Comparison of ENCODE assay signal across 16 cellular contexts in genomic region chr14:71583705-71584104, GRCh38.
A peak's percentile ranks its signal among the peaks of the same experiment; 100 is the strongest.
DNase-seq lines count a peak whose midpoint lies in the region; TF ChIP-seq lines count a peak whose summit lies in the region.
"Had no signal": no experiment of that assay in that cellular context is flagged by ENCODE, and none has a peak within 500 bp of the region (broad histone marks: within the 10 kb centered on the region; RNA-seq: fewer than 3 reads in every experiment).

No MANE protein-coding gene starts in this region.

- no peak for TF ChIP-seq CTCF in chondrocyte (IDR thresholded peaks at IDR 0.05)
- TF ChIP-seq CTCF in osteoblast (IDR thresholded peaks at IDR 0.05; ENCODE audit: extremely low read depth, low read depth, low read length) = no peak

- peak overlapping the region; percentile 90 for H3K27ac Mint-ChIP-seq in chondrocyte (ENCODE audit: unreplicated experiment)
- H3K27ac Mint-ChIP-seq: H9 had no signal

- peak overlapping the region; percentile 53; the same call in 1 of the 2 replicates for H3K27ac ChIP-seq in ACC112 (ENCODE audit: low read depth, low read length)
- peak overlapping the region; percentile 95 for H3K27ac ChIP-seq in osteoblast (ENCODE audit: low read depth, low read length)
- H3K27ac ChIP-seq in trophoblast cell (ENCODE audit: low read depth, low read length) = no peak overlapping the region

- H3K18ac ChIP-seq in trophoblast cell (ENCODE audit: low read length) = no peak overlapping the region

- H3K36me3 ChIP-seq in ACC112 (ENCODE audit: insufficient read depth, low read length) (peaks cover 13% of the 10 kb centered on the region; the same call in 1 of the 2 replicates), osteoblast (ENCODE audit: insufficient read depth, low read length) (no peaks in the 10 kb centered on the region), trophoblast cell (ENCODE audit: control insufficient read depth in 1 of 2, insufficient read depth in 2 of 2, low read length in 2 of 2) (peaks cover 0 to 3% of the 10 kb centered on the region in 2 experiments)
- H3K36me3 ChIP-seq: SJCRH30 had no signal

- H3K9me3 ChIP-seq in osteoblast (ENCODE audit: low read depth, low read length) = no peaks in the 10 kb centered on the region
- H3K9me3 ChIP-seq in trophoblast cell (ENCODE audit: insufficient read depth, low read depth, low read length) = no peaks in the 10 kb centered on the region
- H3K9me3 ChIP-seq: SJCRH30 had no signal

- no peak overlapping the region for H4K91ac ChIP-seq in trophoblast cell (ENCODE audit: low read depth, low read length)

- no peaks in the 10 kb centered on the region for H3K79me1 ChIP-seq in trophoblast cell (ENCODE audit: low read length)

- H3K9ac ChIP-seq in trophoblast cell (ENCODE audit: low read length) = no peak overlapping the region

- H4K12ac ChIP-seq in trophoblast cell (ENCODE audit: low read depth, low read length) = no peak overlapping the region

- H3K14ac ChIP-seq in trophoblast cell (ENCODE audit: low read length) = no peak overlapping the region

- H2AFZ ChIP-seq in ACC112 (ENCODE audit: low read length, unreplicated experiment) (no peak overlapping the region), osteoblast (ENCODE audit: low read length) (no peak overlapping the region), trophoblast cell (ENCODE audit: insufficient read depth, low read length, poor library complexity) (no peak overlapping the region)

- H3K4me2 ChIP-seq in osteoblast (ENCODE audit: insufficient read depth, low read length) (no peak overlapping the region), trophoblast cell (ENCODE audit: low read length) (no peak overlapping the region)

- no peak overlapping the region for H2BK120ac ChIP-seq in trophoblast cell (ENCODE audit: insufficient read depth, low read length, poor library complexity)

- H3K4me1 ChIP-seq in ACC112 (ENCODE audit: control insufficient read depth, insufficient read depth, low read length, unreplicated experiment) (peaks cover 72% of the 10 kb centered on the region), osteoblast (ENCODE audit: insufficient read depth, low read length) (peaks cover 78% of the 10 kb centered on the region), trophoblast cell (ENCODE audit: control insufficient read depth in 1 of 2, insufficient read depth in 2 of 2, low read length in 2 of 2) (no peaks in the 10 kb centered on the region)

- H2BK5ac ChIP-seq in trophoblast cell (ENCODE audit: low read depth, low read length, poor library complexity) = no peak overlapping the region

- H4K20me1 ChIP-seq in osteoblast (ENCODE audit: insufficient read depth, low read length) = no peaks in the 10 kb centered on the region

- no peak overlapping the region for H2BK12ac ChIP-seq in trophoblast cell (ENCODE audit: low read length)

- no peak overlapping the region for H2AK5ac ChIP-seq in trophoblast cell (ENCODE audit: low read length)

- H3K4me3 ChIP-seq in ACC112 (ENCODE audit: low read depth, low read length) (no peak overlapping the region), osteoblast (ENCODE audit: insufficient read depth, low read length) (no peak overlapping the region), trophoblast cell (ENCODE audit: low read depth, low read length) (no peak overlapping the region)
- H3K4me3 ChIP-seq: SJCRH30 had no signal

- DNase-seq in NCI-H146 (lab: John Stamatoyannopoulos, UW) (peak; percentile 4), chondrocyte (ENCODE audit: low spot score) (no peak), osteoblast (ENCODE audit: insufficient read length, low spot score, missing footprints) (no peak), C1 segment of cervical spinal cord (lab: John Stamatoyannopoulos, UW) (no peak), AML-193 (lab: John Stamatoyannopoulos, UW) (no peak), trophoblast cell (no peak), SKM-1 treated with dmso at 0.1 percent for 144 hours (lab: John Stamatoyannopoulos, UW; ENCODE audit: unreplicated experiment) (no peak)
- DNase-seq: CD4-positive, CD25-positive, alpha-beta regulatory T cell; DMS53; H9; NCI-H1105 treated with DMSO at 0.1 percent for 48 hours; NCI-H187 treated with DMSO at 0.1 percent for 48 hours; NCI-H526 treated with DMSO at 0.1 percent for 48 hours; SJCRH30 had no signal

- H3K23ac ChIP-seq in trophoblast cell (ENCODE audit: low read length) = no peak overlapping the region

- H3K4me1 Mint-ChIP-seq in chondrocyte (ENCODE audit: low read depth) = peaks cover 91% of the 10 kb centered on the region

- H3K79me2 ChIP-seq in ACC112 (ENCODE audit: control insufficient read depth, insufficient read depth, low read length, unreplicated experiment) (peaks cover 19% of the 10 kb centered on the region), osteoblast (ENCODE audit: insufficient read depth, low read length) (peaks cover 80% of the 10 kb centered on the region), trophoblast cell (ENCODE audit: control insufficient read depth, insufficient read depth, low read length, poor library complexity) (no peaks in the 10 kb centered on the region)

- peaks cover 4% of the 10 kb centered on the region for H3K36me3 Mint-ChIP-seq in chondrocyte (ENCODE audit: low read depth)

- H4K8ac ChIP-seq in trophoblast cell (ENCODE audit: low read depth, low read length) = no peak overlapping the region

- peak overlapping the region; percentile 18 for H3K4me3 Mint-ChIP-seq in chondrocyte (ENCODE audit: unreplicated experiment)
- H3K4me3 Mint-ChIP-seq: CD4-positive, CD25-positive, alpha-beta regulatory T cell; H9; IgD-negative memory B cell had no signal

- no peak overlapping the region for H3K4ac ChIP-seq in trophoblast cell (ENCODE audit: low read depth, low read length)

- H3K27me3 Mint-ChIP-seq in chondrocyte (ENCODE audit: low read depth) = no peaks in the 10 kb centered on the region
- H3K27me3 Mint-ChIP-seq: CD4-positive, CD25-positive, alpha-beta regulatory T cell; IgD-negative memory B cell had no signal

- H3K27me3 ChIP-seq in ACC112 (ENCODE audit: insufficient read depth, low read length) = no peaks in the 10 kb centered on the region
- H3K27me3 ChIP-seq in osteoblast (ENCODE audit: insufficient read depth, low read length) = no peaks in the 10 kb centered on the region
- H3K27me3 ChIP-seq in trophoblast cell (ENCODE audit: insufficient read depth, low read length) = no peaks in the 10 kb centered on the region
- H3K27me3 ChIP-seq: SJCRH30 had no signal

- no peaks in the 10 kb centered on the region for H3K9me3 Mint-ChIP-seq in chondrocyte (ENCODE audit: low read depth)
- H3K9me3 Mint-ChIP-seq: CD4-positive, CD25-positive, alpha-beta regulatory T cell; H9; IgD-negative memory B cell had no signal
